ENCODE assay signal across 8 cellular contexts in the genomic region with DNA sequence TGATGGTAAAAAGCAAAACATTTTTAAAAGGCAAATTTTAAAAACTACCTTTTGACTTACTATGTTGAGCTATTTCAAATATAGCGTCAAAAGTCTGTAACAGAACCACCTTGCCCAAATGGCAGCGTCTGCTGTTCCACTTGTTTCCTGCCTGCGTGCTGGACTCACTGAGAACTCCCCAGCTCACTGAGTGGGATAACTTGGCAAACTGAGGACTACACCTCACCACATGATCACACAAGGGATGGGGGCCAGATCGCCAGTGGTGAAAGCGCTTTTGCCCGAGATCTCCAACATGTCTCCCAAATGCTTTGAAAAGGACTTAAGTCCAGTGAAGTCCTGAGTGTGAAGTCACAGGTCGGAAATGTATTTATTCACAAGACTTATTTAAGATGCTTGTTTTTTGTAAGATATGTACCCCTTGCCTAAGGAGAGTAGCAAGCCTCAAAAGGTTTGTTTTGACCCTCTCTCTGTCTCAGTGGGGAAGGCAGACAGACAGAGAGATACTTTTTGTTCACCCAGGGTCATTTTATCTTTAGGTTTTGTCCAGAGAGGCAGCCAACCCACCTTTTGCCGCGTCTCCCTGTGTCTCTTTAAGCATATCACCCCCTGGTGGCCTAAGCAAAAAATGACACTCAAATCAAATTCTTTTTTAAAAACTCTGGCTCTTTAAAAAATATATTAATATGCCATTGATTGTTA.
A peak's percentile ranks its signal among the peaks of the same experiment; 100 is the strongest.
DNase-seq lines count a peak whose midpoint lies in the region; ATAC-seq, FAIRE-seq and TF ChIP-seq lines count a peak whose summit lies in the region.

No MANE protein-coding gene starts in this region.

- peaks cover 6% of the 10 kb centered on the region for H3K4me1 Mint-ChIP-seq in astrocyte (ENCODE audit: low read depth, unreplicated experiment)
- H3K4me1 Mint-ChIP-seq in T-helper 17 cell, result no peaks in the 10 kb centered on the region

- H4K20me1 ChIP-seq in astrocyte (ENCODE audit: insufficient read depth, low read length), result peaks cover 11% of the 10 kb centered on the region

- H3K4me3 Mint-ChIP-seq in astrocyte (ENCODE audit: unreplicated experiment) (no peak overlapping the region), T-helper 17 cell (no peak overlapping the region)

- no peaks in the 10 kb centered on the region for H3K27me3 Mint-ChIP-seq in astrocyte (ENCODE audit: low read depth, unreplicated experiment)
- peaks cover 32% of the 10 kb centered on the region for H3K27me3 Mint-ChIP-seq in T-helper 17 cell

- H3K36me3 Mint-ChIP-seq in astrocyte (ENCODE audit: low read depth, unreplicated experiment) (no peaks in the 10 kb centered on the region), T-helper 17 cell (ENCODE audit: low read depth) (no peaks in the 10 kb centered on the region)

- peak overlapping the region; percentile 44 for H3K4me2 ChIP-seq in astrocyte (ENCODE audit: low read length)

- H3K27ac ChIP-seq in astrocyte (ENCODE audit: low read depth, low read length) (no peak overlapping the region), upper lobe of right lung (no peak overlapping the region)

- H3K9ac ChIP-seq in astrocyte (ENCODE audit: low read length), result no peak overlapping the region

- H3K4me3 ChIP-seq in astrocyte (ENCODE audit: insufficient read depth, low read depth, low read length) (no peak overlapping the region), upper lobe of right lung (no peak overlapping the region)

- H3K4me1 ChIP-seq in astrocyte (ENCODE audit: insufficient read depth, low read length) (no peaks in the 10 kb centered on the region), upper lobe of right lung (peaks cover 4% of the 10 kb centered on the region)

- H3K9me3 ChIP-seq in astrocyte (ENCODE audit: insufficient read depth, low read depth, low read length), result no peaks in the 10 kb centered on the region
- no peaks in the 10 kb centered on the region for H3K9me3 ChIP-seq in upper lobe of right lung
- H3K9me3 ChIP-seq in T-helper 17 cell (ENCODE audit: control insufficient read depth, low read length, poor library complexity, severe bottlenecking), result no peaks in the 10 kb centered on the region

- peak; percentile 72 for TF ChIP-seq CTCF in astrocyte (IDR thresholded peaks at IDR 0.05; ENCODE audit: insufficient read depth, low read depth, low read length)
- peak; percentile 66 for TF ChIP-seq CTCF in upper lobe of right lung (IDR thresholded peaks at IDR 0.05)

- intact Hi-C loops in upper lobe of right lung (cut with DNase I), result loop anchor here (5.0 kb wide), 1 partner anchor 330 kb away; no protein-coding TSS in a partner anchor

- ATAC-seq in upper lobe of right lung (peak; percentile 43), T-helper 17 cell (no peak), HG03457 (IDR thresholded peaks at IDR 0.05; ENCODE audit: unreplicated experiment) (no peak)

- H2AFZ ChIP-seq in astrocyte (ENCODE audit: low read depth, low read length), result no peak overlapping the region

- H3K27ac Mint-ChIP-seq in astrocyte (ENCODE audit: unreplicated experiment) (no peak overlapping the region), T-helper 17 cell (no peak overlapping the region)

- H3K9me3 Mint-ChIP-seq in astrocyte (ENCODE audit: unreplicated experiment), result no peaks in the 10 kb centered on the region

- FAIRE-seq in astrocyte (lab: Jason Lieb, UNC) (no peak), islet of Langerhans (lab: Jason Lieb, UNC) (peak; percentile 47)

- peak; percentile 39 for DNase-seq in 8988T
- peak; percentile 9 for DNase-seq in GDM1 (lab: John Stamatoyannopoulos, UW)
- peak; percentile 24 for DNase-seq in M059J (ENCODE audit: low read depth)
- peak; percentile 26 for DNase-seq in astrocyte (ENCODE audit: low read depth)
- DNase-seq in upper lobe of right lung, result no peak
- no peak for DNase-seq in T-helper 17 cell

- H3K36me3 ChIP-seq in astrocyte (ENCODE audit: insufficient read depth, low read length) (no peaks in the 10 kb centered on the region), upper lobe of right lung (no peaks in the 10 kb centered on the region)

- H3K27me3 ChIP-seq in astrocyte (ENCODE audit: insufficient read depth, low read length) (peaks cover 3% of the 10 kb centered on the region), upper lobe of right lung (no peaks in the 10 kb centered on the region)

- H3K79me2 ChIP-seq in astrocyte (ENCODE audit: insufficient read depth, low read length), result no peaks in the 10 kb centered on the region

Comparison
In these comparisons a context has a peak if more than half of its experiments do, and no peak if none do; other contexts are left out.
1. DNase-seq: peak in 8988T (single experiment), GDM1 (single experiment), M059J (single experiment) and astrocyte (single experiment); none in upper lobe of right lung (single experiment) and T-helper 17 cell (0 of 3).